ENCODE assay signal across 8 cellular contexts in the genomic region with DNA sequence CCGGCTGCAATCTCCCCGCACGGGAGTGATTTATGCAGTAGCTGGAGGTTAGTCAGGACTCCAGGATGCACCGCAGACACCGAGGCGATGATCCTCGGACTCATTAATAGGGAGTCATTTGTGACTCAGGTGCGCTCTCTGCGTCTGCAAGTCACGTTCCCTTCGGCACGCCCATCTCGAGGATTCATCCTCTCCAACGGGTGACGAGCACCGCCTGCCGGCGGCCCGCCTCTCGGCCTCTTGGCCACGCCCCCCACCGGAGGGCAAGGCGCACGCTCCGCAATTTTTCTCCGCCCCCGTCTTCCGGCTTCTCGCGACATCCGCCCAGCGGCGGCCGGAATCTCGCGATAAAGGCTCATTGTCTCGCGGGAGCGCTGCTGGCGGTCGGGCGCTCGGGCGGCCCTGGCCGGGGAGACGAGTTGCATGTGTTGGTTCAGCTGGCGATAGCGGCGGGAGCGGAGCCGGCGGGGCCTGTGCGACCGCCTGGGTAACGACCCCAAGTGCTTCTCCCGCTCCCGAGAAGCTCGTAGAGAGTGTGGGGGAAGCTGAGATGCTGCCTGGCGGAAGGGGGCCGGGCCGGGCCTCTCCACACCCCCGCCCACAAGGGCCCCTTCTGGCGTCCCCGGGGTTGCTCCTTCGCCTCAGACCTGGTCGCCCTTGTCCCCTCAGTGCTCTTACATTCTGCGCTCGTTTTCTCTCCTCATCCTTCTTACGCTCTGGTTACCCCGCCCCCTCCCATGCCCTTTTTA.
DNase-seq lines count a peak whose midpoint lies in the region; ATAC-seq and TF ChIP-seq lines count a peak whose summit lies in the region.

A gene with protein sequence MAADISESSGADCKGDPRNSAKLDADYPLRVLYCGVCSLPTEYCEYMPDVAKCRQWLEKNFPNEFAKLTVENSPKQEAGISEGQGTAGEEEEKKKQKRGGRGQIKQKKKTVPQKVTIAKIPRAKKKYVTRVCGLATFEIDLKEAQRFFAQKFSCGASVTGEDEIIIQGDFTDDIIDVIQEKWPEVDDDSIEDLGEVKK (plus strand): TSS at position 361 of the 749 bp plus-strand sequence. CDS start 878 bp downstream, outside the sequence.

- DNase-seq in GM10248 (ENCODE audit: extremely low spot score) (peak; percentile 96), NB4 (ENCODE audit: low read depth) (peak; percentile 98), SK-N-MC (ENCODE audit: low read depth, low spot score) (peak; percentile 73), germinal center (ENCODE audit: low spot score) (peak; percentile 96), non-pigmented ciliary epithelial cell (ENCODE audit: low read depth) (peak; percentile 78), superior temporal gyrus (ENCODE audit: extremely low spot score) (peak; percentile 97)
- DNase-seq in activated naive CD4-positive, alpha-beta T cell treated with anti-CD3 and anti-CD28 coated beads, Interleukin-2, amount 50 U/mL, for 16 hours, result peak; percentile 99

- peaks cover 41% of the 10 kb centered on the region for H3K36me3 ChIP-seq in SK-N-MC (ENCODE audit: insufficient read depth, low read length)

- peak; percentile 97 for TF ChIP-seq POLR2A in NB4 (IDR thresholded peaks at IDR 0.05; ENCODE audit: extremely low read depth, insufficient read length)

- H3K27ac ChIP-seq in SK-N-MC, result peak within 1 kb of the TSS; percentile 77; the same call in 1 of the 2 replicates

- no peaks in the 10 kb centered on the region for H3K9me3 ChIP-seq in SK-N-MC (ENCODE audit: low read depth, low read length)

- H3K9ac ChIP-seq in SK-N-MC (ENCODE audit: insufficient read length), result peak within 1 kb of the TSS; percentile 97

- CTCF ChIA-PET in GM10248 (lab: Yijun Ruan, JAX), result interaction anchor here (0.6 to 3.1 kb wide), 11 partner anchors 10 to 152 kb away, joined by 3 to 34 read pairs (median 4); no protein-coding TSS in a partner anchor

- H3K4me3 ChIP-seq in NB4 (ENCODE audit: low read depth, low read length), result peak within 1 kb of the TSS; percentile 98
- peak within 1 kb of the TSS; percentile 77 for H3K4me3 ChIP-seq in SK-N-MC

- POLR2A ChIA-PET in GM10248 (lab: Yijun Ruan, JAX), result no interaction called here

- ATAC-seq in HG02571 (IDR thresholded peaks at IDR 0.05; ENCODE audit: unreplicated experiment), result peak; percentile 91

- TF ChIP-seq CTCF in GM10248 (IDR thresholded peaks at IDR 0.05; ENCODE audit: control extremely low read depth, extremely low read depth, low read depth, missing control alignments) (peak; percentile 95), NB4 (IDR thresholded peaks at IDR 0.05; ENCODE audit: low read depth, low read length) (peak; percentile 83)

Comparison
In these comparisons a context has a peak if more than half of its experiments do, and no peak if none do; other contexts are left out.
1. Peak in every context shown above with its lines: DNase-seq, ATAC-seq, H3K4me3 ChIP-seq and H3K27ac ChIP-seq.